9 cellular contexts compared by ENCODE assay signal in the genomic region with DNA sequence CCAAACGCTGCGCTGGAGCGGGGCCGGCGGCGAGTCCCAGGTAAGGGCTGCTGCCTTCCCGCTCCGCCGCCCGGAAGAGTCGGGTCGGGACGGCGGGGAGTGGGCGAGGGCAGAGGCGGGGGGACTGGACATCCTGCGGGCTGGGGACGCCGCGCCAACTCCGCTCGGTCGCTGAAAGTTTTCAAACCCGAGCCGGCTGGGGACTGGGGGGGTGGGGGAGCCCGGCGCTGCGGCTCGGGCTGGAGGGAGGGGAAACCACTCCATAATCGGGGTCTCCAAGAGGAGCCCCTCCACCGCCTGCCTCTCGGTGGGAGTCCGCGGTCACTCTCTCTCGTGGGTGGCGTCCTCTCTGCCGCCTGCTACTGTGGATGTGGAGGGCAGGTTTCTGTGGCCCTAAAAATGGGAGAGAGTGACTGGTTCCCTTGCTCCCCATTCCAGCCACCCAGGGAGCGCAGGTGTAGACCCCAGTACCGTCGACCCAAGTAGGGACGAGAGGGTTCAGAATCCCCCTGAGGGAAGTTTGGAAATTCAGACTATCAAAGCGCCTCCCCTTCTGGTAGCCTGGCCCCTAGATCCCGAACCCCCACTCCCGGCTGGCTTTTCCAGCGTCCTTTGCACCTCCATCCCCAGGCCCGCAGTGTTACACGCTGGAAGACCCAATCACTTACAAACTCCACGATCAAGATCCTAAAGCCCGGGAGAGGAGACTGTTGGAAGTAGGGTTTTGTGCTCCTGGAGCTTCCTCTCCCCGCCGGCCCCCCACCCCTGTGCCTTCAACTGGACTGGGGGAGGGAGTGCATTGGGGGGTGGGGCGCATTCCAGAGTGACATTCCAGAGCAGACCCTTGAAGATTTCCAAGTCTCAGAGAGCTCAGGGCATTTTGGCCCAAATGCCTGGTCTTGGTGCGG. TPM values are rescaled to one million over a fixed set of nuclear protein-coding genes. Genes with fewer than 3 reads are reported as not detected.
DNase-seq lines count a peak whose midpoint lies in the region; ATAC-seq, FAIRE-seq and TF ChIP-seq lines count a peak whose summit lies in the region.
"Had no signal": no experiment of that assay in that cellular context is flagged by ENCODE, and none has a peak within 500 bp of the region (broad histone marks: within the 10 kb centered on the region; RNA-seq: fewer than 3 reads in every experiment).

No MANE protein-coding gene starts in this region.

- H3K9me3 ChIP-seq in K562 (replicated peaks; ENCODE audit: control insufficient read depth, insufficient read depth, low read depth, low read length): no peaks in the 10 kb centered on the region; the same call in 1 of the 2 replicates

- H2AFZ ChIP-seq in K562 (ENCODE audit: low read depth, low read length): no peak overlapping the region

- no peaks in the 10 kb centered on the region for H3K9me1 ChIP-seq in K562 (ENCODE audit: control insufficient read depth, insufficient read depth, low read length)

- intact Hi-C loops in K562 (cut with micrococcal nuclease): no loop called here

- H3K4me2 ChIP-seq in K562 (ENCODE audit: insufficient read depth, low read length): no peak overlapping the region

- H3K27ac Mint-ChIP-seq in stimulated activated naive CD8-positive, alpha-beta T cell treated with anti-CD3 and anti-CD28 coated beads, Interleukin-15, amount 100 ng/mL, for 72 hours: no peak overlapping the region

- ATAC-seq in K562: no peak
- no peak for ATAC-seq in stimulated activated naive CD8-positive, alpha-beta T cell treated with anti-CD3 and anti-CD28 coated beads, Interleukin-15, amount 100 ng/mL, for 72 hours
- no peak for ATAC-seq in HG03439 (IDR thresholded peaks at IDR 0.05; ENCODE audit: unreplicated experiment)
- no peak for ATAC-seq in GM19395 (IDR thresholded peaks at IDR 0.05; ENCODE audit: unreplicated experiment)

- peak overlapping the region; percentile 1; the same call in 1 of the 2 replicates for H3K4me3 ChIP-seq in HL-60 (replicated peaks; ENCODE audit: insufficient read depth, low read length)
- H3K4me3 ChIP-seq in K562: peak overlapping the region; percentile 10; the same call in 1 of the 2 replicates

- no peak for TF ChIP-seq POLR2A in K562 (conservative IDR thresholded peaks at IDR 0.05)

- in situ Hi-C loops in K562 (cut with MboI): no loop called here

- H3K9me3 Mint-ChIP-seq in stimulated activated naive CD8-positive, alpha-beta T cell treated with anti-CD3 and anti-CD28 coated beads, Interleukin-15, amount 100 ng/mL, for 72 hours: peaks cover 0 to 2% of the 10 kb centered on the region in 2 donors

- H3K9ac ChIP-seq in K562 (ENCODE audit: insufficient read depth in 1 of 2, low read depth in 2 of 2, low read length in 2 of 2): no peak overlapping the region

- peaks cover 0 to 22% of the 10 kb centered on the region in 2 experiments; a peak in 4 of 5 replicates for H3K4me1 ChIP-seq in K562 (replicated peaks in 1 of 2; ENCODE audit: control insufficient read depth in 2 of 2, insufficient read depth in 2 of 2, low read length in 2 of 2)

- H3K27me3 Mint-ChIP-seq in stimulated activated naive CD8-positive, alpha-beta T cell treated with anti-CD3 and anti-CD28 coated beads, Interleukin-15, amount 100 ng/mL, for 72 hours: peaks cover 87% of the 10 kb centered on the region

- BruUV-seq in K562 (replicated peaks; lab: Mats Ljungman, UMichigan): no TSS peak

- H3K79me2 ChIP-seq in K562 (ENCODE audit: control insufficient read depth, insufficient read depth, low read length): no peaks in the 10 kb centered on the region; the same call in 2 of the 3 replicates

- no peak for TF ChIP-seq CTCF in HL-60 (IDR thresholded peaks at IDR 0.05; ENCODE audit: insufficient read depth, low read length)
- TF ChIP-seq CTCF in K562 (IDR thresholded peaks at IDR 0.05 in 2 of 3, conservative IDR thresholded peaks at IDR 0.05 in 1 of 3; ENCODE audit: insufficient read depth in 2 of 3, low read depth in 1 of 3, low read length in 3 of 3): no peak
- TF ChIP-seq CTCF in GM10266 (IDR thresholded peaks at IDR 0.05; ENCODE audit: control insufficient read depth, insufficient read depth, low read depth, missing control alignments): no peak

- no peaks in the 10 kb centered on the region for H3K36me3 ChIP-seq in K562 (ENCODE audit: control insufficient read depth, insufficient read depth, low read length)
- H3K36me3 ChIP-seq: brain microvascular endothelial cell had no signal

- CTCF ChIA-PET in K562 (lab: Yijun Ruan, JAX; ENCODE audit: low intra/inter-chr PET ratio): no interaction called here

- WGBS in K562 (ENCODE audit: insufficient coverage, low coverage, missing lambda C conversion rate): 9% methylated on average over 37 of the region's 53 CpGs

- H3K4me3 Mint-ChIP-seq in stimulated activated naive CD8-positive, alpha-beta T cell treated with anti-CD3 and anti-CD28 coated beads, Interleukin-15, amount 100 ng/mL, for 72 hours: peak overlapping the region; percentile 42 to 63

- TF ChIP-seq RAD21 in K562 (CRISPR knock-in tag; conservative IDR thresholded peaks at IDR 0.05 in 1 of 2, IDR thresholded peaks at IDR 0.05 in 1 of 2): no peak

- POLR2A ChIA-PET in K562 (lab: Yijun Ruan, JAX): interaction anchor here (0.6 kb wide), 1 partner anchor 987 kb away, joined by 3 read pairs; no protein-coding TSS in a partner anchor

- H3K27ac ChIP-seq in HL-60 (replicated peaks): no peak overlapping the region
- H3K27ac ChIP-seq in K562 (ENCODE audit: extremely low read depth, low read depth, low read length): no peak overlapping the region
- H3K27ac ChIP-seq: brain microvascular endothelial cell had no signal

- peaks cover 19% of the 10 kb centered on the region for H3K27me3 ChIP-seq in HL-60 (ENCODE audit: insufficient read depth, poor library complexity, severe bottlenecking)
- H3K27me3 ChIP-seq in K562 (ENCODE audit: control insufficient read depth in 2 of 2, insufficient read depth in 2 of 2, low read length in 2 of 2): peaks cover 2 to 38% of the 10 kb centered on the region in 2 experiments; a peak in 4 of 5 replicates

- peaks cover 26% of the 10 kb centered on the region for H3K4me1 Mint-ChIP-seq in stimulated activated naive CD8-positive, alpha-beta T cell treated with anti-CD3 and anti-CD28 coated beads, Interleukin-15, amount 100 ng/mL, for 72 hours

- no peak for FAIRE-seq in K562 (lab: Jason Lieb, UNC)

- H4K20me1 ChIP-seq in K562 (replicated peaks; ENCODE audit: control insufficient read depth, insufficient read depth, low read length): no peaks in the 10 kb centered on the region

- DNase-seq in HL-60 (ENCODE audit: low read depth in 1 of 2, low spot score in 1 of 2) (no peak), K562 (ENCODE audit: extremely low read depth in 1 of 4, low spot score in 3 of 4) (no peak), left kidney (ENCODE audit: low read depth, low spot score) (peak; percentile 78), GM10266 (ENCODE audit: extremely low spot score) (no peak)
- DNase-seq in stimulated activated naive CD8-positive, alpha-beta T cell treated with anti-CD3 and anti-CD28 coated beads, Interleukin-15, amount 100 ng/mL, for 72 hours: no peak
- DNase-seq: brain microvascular endothelial cell, occipital lobe had no signal

- TF ChIP-seq EP300 in K562 (IDR thresholded peaks at IDR 0.05; ENCODE audit: low read length): no peak

TF ChIP-seq in K562, 482 proteins besides CTCF, POLR2A, EP300 and RAD21 (continues in another document):
- no peak for TF ChIP-seq EWSR1 (IDR thresholded peaks at IDR 0.05; ENCODE audit: borderline replicate concordance, low read depth, partially characterized antibody)

RNA-seq across cellular contexts. Expression of a gene that starts 0.8 kb away (rescaled TPM):
- 2.8 and 8.7 TPM in 2 replicates for total RNA-seq in K562 (2011; cell fraction: chromatin; rRNA removed; ENCODE audit: low replicate concordance)
- total RNA-seq in K562 (2011; cell fraction: nucleolus; rRNA removed): 8.9 and 15.5 TPM in 2 replicates
- 4.5 and 7.9 TPM in 2 replicates for total RNA-seq in K562 (2011; cell fraction: nucleoplasm; rRNA removed)
- total RNA-seq in K562 (2014; rRNA removed) (6.5 and 7.6 TPM in 2 replicates), K562 (2014; rRNA removed; fragmentation: Illumina TruSeq; extraction: Trizol) (1.1 and 1.6 TPM in 2 replicates), K562 (2015; rRNA removed; fragmentation: Illumina TruSeq; extraction: Trizol) (4.1 and 4.4 TPM in 2 replicates), K562 (2021) (6.4 and 7.8 TPM in 2 replicates)
- polyA plus RNA-seq in K562 (2011; rRNA removed) (9.0 and 85.5 TPM in 2 replicates), K562 (2014; fragmentation: Illumina TruSeq; extraction: Trizol) (2.1 and 4.1 TPM in 2 replicates), K562 (2014; fragmentation: Nextera tagmentation; extraction: Ambion mirVana) (under 1 TPM; 0.28 to 0.41 TPM), K562 (2014; rRNA removed) (5.9 and 9.6 TPM in 2 replicates)
- polyA plus RNA-seq in K562 (2011; cell fraction: cytosol; rRNA removed): 26.1 and 77.2 TPM in 2 replicates
- 13.3 and 92.4 TPM in 2 replicates for polyA plus RNA-seq in K562 (2011; cell fraction: nucleus; rRNA removed)
- 8.7 and 24.4 TPM in 2 replicates for polyA plus RNA-seq in K562 (2012)
- 4.1 and 15.3 TPM in 2 replicates for polyA minus RNA-seq in K562 (2011; rRNA and poly(A)+ RNA removed)
- polyA minus RNA-seq in K562 (2011; cell fraction: cytosol; rRNA and poly(A)+ RNA removed): 7.9 and 36.4 TPM in 2 replicates
- polyA minus RNA-seq in K562 (2011; cell fraction: nucleus; rRNA and poly(A)+ RNA removed): 4.0 and 28.7 TPM in 2 replicates

RNA-seq across cellular contexts. Expression of a gene that starts 33.7 kb away (rescaled TPM):
- 0.51 and 0.56 TPM in 2 replicates for total RNA-seq in K562 (2011; cell fraction: chromatin; rRNA removed; ENCODE audit: low replicate concordance)
- 0.39 and 0.67 TPM in 2 replicates for total RNA-seq in K562 (2011; cell fraction: nucleolus; rRNA removed)
- total RNA-seq in K562 (2011; cell fraction: nucleoplasm; rRNA removed): 0.44 and 0.92 TPM in 2 replicates
- 0.23 and 0.49 TPM in 2 replicates for total RNA-seq in K562 (2014; rRNA removed)
- total RNA-seq in K562 (2014; rRNA removed; fragmentation: Illumina TruSeq; extraction: Trizol): 0.22 and 0.29 TPM in 2 replicates
- 0.76 and 0.79 TPM in 2 replicates for total RNA-seq in K562 (2015; rRNA removed; fragmentation: Illumina TruSeq; extraction: Trizol)
- total RNA-seq in K562 (2021): 0.36 and 0.44 TPM in 2 replicates
- 1.7 and 19.7 TPM in 2 replicates for polyA plus RNA-seq in K562 (2011; rRNA removed)
- polyA plus RNA-seq in K562 (2011; cell fraction: cytosol; rRNA removed): 1.4 and 20.9 TPM in 2 replicates
- polyA plus RNA-seq in K562 (2011; cell fraction: nucleus; rRNA removed): 1.1 and 15.8 TPM in 2 replicates
- 2.3 and 9.5 TPM in 2 replicates for polyA plus RNA-seq in K562 (2012)
- polyA plus RNA-seq in K562 (2014; fragmentation: Illumina TruSeq; extraction: Trizol): 0.39 and 0.50 TPM in 2 replicates
- under 1 TPM in 1 of 2 experiments, not detected in 1; 0.21 TPM for polyA plus RNA-seq in K562 (2014; fragmentation: Nextera tagmentation; extraction: Ambion mirVana)
- polyA plus RNA-seq in K562 (2014; rRNA removed): 0.26 and 0.50 TPM in 2 replicates
- polyA minus RNA-seq in K562 (2011; rRNA and poly(A)+ RNA removed): 0.60 and 6.1 TPM in 2 replicates
- polyA minus RNA-seq in K562 (2011; cell fraction: cytosol; rRNA and poly(A)+ RNA removed): 5.7 TPM in 1 of 2 replicates, not detected in the other
- 5.3 TPM in 1 of 2 replicates, not detected in the other for polyA minus RNA-seq in K562 (2011; cell fraction: nucleus; rRNA and poly(A)+ RNA removed)
